ENCODE assay signal across 13 cellular contexts in the genomic region with DNA sequence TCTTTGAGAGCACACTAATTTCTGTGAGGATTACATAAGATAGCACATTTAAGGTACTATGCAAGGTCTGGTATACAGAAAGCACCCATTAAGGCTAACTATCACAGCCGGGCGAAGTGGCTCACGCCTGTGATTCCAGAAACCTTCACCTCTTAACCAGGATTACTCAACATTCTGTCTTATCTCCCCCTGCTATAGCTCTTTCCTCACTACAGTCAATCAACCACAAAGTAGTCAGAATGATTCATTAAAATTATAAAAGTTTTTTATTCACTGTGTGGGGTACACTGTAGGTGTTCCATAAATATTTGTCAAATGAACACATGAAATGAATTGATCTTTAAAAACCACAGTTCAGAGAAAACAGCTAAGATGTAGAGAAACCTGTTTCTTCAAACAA. TPM values are rescaled to one million over a fixed set of nuclear protein-coding genes. Genes with fewer than 3 reads are reported as not detected.
A peak's percentile ranks its signal among the peaks of the same experiment; 100 is the strongest.
DNase-seq lines count a peak whose midpoint lies in the region; ATAC-seq and TF ChIP-seq lines count a peak whose summit lies in the region.
"Had no signal": no experiment of that assay in that cellular context is flagged by ENCODE, and none has a peak within 500 bp of the region (broad histone marks: within the 10 kb centered on the region; RNA-seq: fewer than 3 reads in every experiment).

No MANE protein-coding gene starts in this region.

- no peaks in the 10 kb centered on the region for H3K4me1 ChIP-seq in tibial artery
- no peaks in the 10 kb centered on the region for H3K4me1 ChIP-seq in vagina

- POLR2A ChIA-PET in activated CD8-positive, alpha-beta T cell treated with anti-CD3 and anti-CD28 coated beads for 36 hours (lab: Charles Lee), result no interaction called here
- POLR2A ChIA-PET in activated CD8-positive, alpha-beta T cell treated with anti-CD3 and anti-CD28 coated beads, Interleukin-2, amount 10 ng/mL, durations not matched to agents 7 days and 5 days (lab: Charles Lee), result no interaction called here

- H3K27me3 ChIP-seq in tibial artery (no peaks in the 10 kb centered on the region), vagina (no peaks in the 10 kb centered on the region)

- H3K4me3 Mint-ChIP-seq in activated CD8-positive, alpha-beta T cell treated with anti-CD3 and anti-CD28 coated beads for 36 hours, result no peak overlapping the region
- H3K4me3 Mint-ChIP-seq in activated CD8-positive, alpha-beta T cell treated with anti-CD3 and anti-CD28 coated beads, Interleukin-2, amount 10 ng/mL, durations not matched to agents 7 days and 5 days, result no peak overlapping the region
- H3K4me3 Mint-ChIP-seq in activated T-cell treated with anti-CD3 and anti-CD28 coated beads, Interleukin-2, amount 50 U/mL, for 4 hours, result no peak overlapping the region
- H3K4me3 Mint-ChIP-seq: GM23338 had no signal

- no peaks in the 10 kb centered on the region for H3K9me3 ChIP-seq in tibial artery
- no peaks in the 10 kb centered on the region for H3K9me3 ChIP-seq in vagina

- H3K9me3 Mint-ChIP-seq in activated CD8-positive, alpha-beta T cell treated with anti-CD3 and anti-CD28 coated beads for 36 hours, result no peaks in the 10 kb centered on the region
- H3K9me3 Mint-ChIP-seq in activated CD8-positive, alpha-beta T cell treated with anti-CD3 and anti-CD28 coated beads, Interleukin-2, amount 10 ng/mL, durations not matched to agents 7 days and 5 days (ENCODE audit: insufficient read depth), result no peaks in the 10 kb centered on the region
- no peaks in the 10 kb centered on the region for H3K9me3 Mint-ChIP-seq in activated T-cell treated with anti-CD3 and anti-CD28 coated beads, Interleukin-2, amount 50 U/mL, for 4 hours
- H3K9me3 Mint-ChIP-seq: GM23338 had no signal

- CTCF ChIA-PET in activated CD8-positive, alpha-beta T cell treated with anti-CD3 and anti-CD28 coated beads for 36 hours (lab: Charles Lee), result interaction anchor here (0.8 to 2.4 kb wide), 2 partner anchors 13 to 14 kb away, joined by 3 to 7 read pairs; no protein-coding TSS in a partner anchor
- CTCF ChIA-PET in activated CD8-positive, alpha-beta T cell treated with anti-CD3 and anti-CD28 coated beads, Interleukin-2, amount 10 ng/mL, durations not matched to agents 7 days and 5 days (lab: Charles Lee), result interaction anchor here (0.6 to 1.4 kb wide), 3 partner anchors 15 to 186 kb away, joined by 3 to 4 read pairs (median 3); no protein-coding TSS in a partner anchor

- H3K36me3 ChIP-seq in tibial artery (peaks cover 71 to 85% (median 81%) of the 10 kb centered on the region in 3 donors), vagina (peaks cover 0 to 71% of the 10 kb centered on the region in 2 donors)

- no peak for TF ChIP-seq POLR2A in vagina (IDR thresholded peaks at IDR 0.05)

- H3K27me3 Mint-ChIP-seq in activated CD8-positive, alpha-beta T cell treated with anti-CD3 and anti-CD28 coated beads for 36 hours, result no peaks in the 10 kb centered on the region
- no peaks in the 10 kb centered on the region for H3K27me3 Mint-ChIP-seq in activated CD8-positive, alpha-beta T cell treated with anti-CD3 and anti-CD28 coated beads, Interleukin-2, amount 10 ng/mL, durations not matched to agents 7 days and 5 days (ENCODE audit: low read depth)
- H3K27me3 Mint-ChIP-seq in activated T-cell treated with anti-CD3 and anti-CD28 coated beads, Interleukin-2, amount 50 U/mL, for 4 hours (ENCODE audit: low read depth), result no peaks in the 10 kb centered on the region

- peak; percentile 77 for ATAC-seq in activated CD8-positive, alpha-beta T cell treated with anti-CD3 and anti-CD28 coated beads for 36 hours
- ATAC-seq in activated CD8-positive, alpha-beta T cell treated with anti-CD3 and anti-CD28 coated beads, Interleukin-2, amount 10 ng/mL, durations not matched to agents 7 days and 5 days, result no peak
- peak; percentile 80 to 93 for ATAC-seq in activated T-cell treated with anti-CD3 and anti-CD28 coated beads, Interleukin-2, amount 50 U/mL, for 4 hours
- ATAC-seq in HG02970 (IDR thresholded peaks at IDR 0.05; ENCODE audit: low FRiP score, unreplicated experiment), result no peak
- ATAC-seq: GM23338 had no signal

- peaks cover 11% of the 10 kb centered on the region for H3K4me1 Mint-ChIP-seq in activated CD8-positive, alpha-beta T cell treated with anti-CD3 and anti-CD28 coated beads for 36 hours (ENCODE audit: low read depth)
- H3K4me1 Mint-ChIP-seq in activated CD8-positive, alpha-beta T cell treated with anti-CD3 and anti-CD28 coated beads, Interleukin-2, amount 10 ng/mL, durations not matched to agents 7 days and 5 days (ENCODE audit: low read depth), result no peaks in the 10 kb centered on the region
- H3K4me1 Mint-ChIP-seq in activated T-cell treated with anti-CD3 and anti-CD28 coated beads, Interleukin-2, amount 50 U/mL, for 4 hours (ENCODE audit: low read depth), result peaks cover 18% of the 10 kb centered on the region
- H3K4me1 Mint-ChIP-seq: GM23338 had no signal

- H3K4me3 ChIP-seq in fibroblast of pulmonary artery (replicated peaks; ENCODE audit: low read depth, low read length), result no peak overlapping the region
- no peak overlapping the region for H3K4me3 ChIP-seq in tibial artery
- no peak overlapping the region for H3K4me3 ChIP-seq in vagina
- H3K4me3 ChIP-seq: GM23338 had no signal

- H3K27ac Mint-ChIP-seq in activated CD8-positive, alpha-beta T cell treated with anti-CD3 and anti-CD28 coated beads for 36 hours, result no peak overlapping the region
- H3K27ac Mint-ChIP-seq in activated CD8-positive, alpha-beta T cell treated with anti-CD3 and anti-CD28 coated beads, Interleukin-2, amount 10 ng/mL, durations not matched to agents 7 days and 5 days, result no peak overlapping the region
- H3K27ac Mint-ChIP-seq: GM23338 had no signal

- peak; percentile 19 for DNase-seq in activated CD8-positive, alpha-beta T cell treated with anti-CD3 and anti-CD28 coated beads for 36 hours
- DNase-seq in activated CD8-positive, alpha-beta T cell treated with anti-CD3 and anti-CD28 coated beads, Interleukin-2, amount 10 ng/mL, durations not matched to agents 7 days and 5 days, result no peak
- no peak for DNase-seq in activated T-cell treated with anti-CD3 and anti-CD28 coated beads, Interleukin-2, amount 50 U/mL, for 4 hours
- DNase-seq in fibroblast of pulmonary artery (ENCODE audit: low read depth), result peak; percentile 3
- DNase-seq in stimulated activated CD4-positive, alpha-beta T cell treated with anti-CD3 and anti-CD28 coated beads, Interleukin-4, amount 100 ng/mL, for 24 hours, result peak; percentile 19
- no peak for DNase-seq in tibial artery
- DNase-seq in vagina (ENCODE audit: extremely low spot score in 2 of 2), result no peak
- DNase-seq: KG1, NCI-H187, NCI-H748 treated with DMSO at 0.1 percent for 48 hours, SHP77 treated with DMSO at 0.1 percent for 48 hours had no signal

- H3K36me3 Mint-ChIP-seq in activated CD8-positive, alpha-beta T cell treated with anti-CD3 and anti-CD28 coated beads for 36 hours (ENCODE audit: low read depth), result peaks cover 47% of the 10 kb centered on the region
- peaks cover 60% of the 10 kb centered on the region for H3K36me3 Mint-ChIP-seq in activated CD8-positive, alpha-beta T cell treated with anti-CD3 and anti-CD28 coated beads, Interleukin-2, amount 10 ng/mL, durations not matched to agents 7 days and 5 days (ENCODE audit: low read depth)
- peaks cover 52% of the 10 kb centered on the region for H3K36me3 Mint-ChIP-seq in activated T-cell treated with anti-CD3 and anti-CD28 coated beads, Interleukin-2, amount 50 U/mL, for 4 hours (ENCODE audit: insufficient read depth)

- intact Hi-C loops in activated CD8-positive, alpha-beta T cell treated with anti-CD3 and anti-CD28 coated beads for 36 hours (cut with micrococcal nuclease), result no loop called here
- intact Hi-C loops in tibial artery (cut with DNase I; ENCODE audit: low total_unique reads) (no loop called here), vagina (cut with DNase I) (no loop called here)

- no peak overlapping the region for H3K27ac ChIP-seq in tibial artery
- H3K27ac ChIP-seq in vagina, result no peak overlapping the region

- TF ChIP-seq CTCF in activated CD8-positive, alpha-beta T cell treated with anti-CD3 and anti-CD28 coated beads for 36 hours (IDR thresholded peaks at IDR 0.05), result no peak
- TF ChIP-seq CTCF in fibroblast of pulmonary artery (IDR thresholded peaks at IDR 0.05; ENCODE audit: low read length, missing control alignments), result no peak
- TF ChIP-seq CTCF in tibial artery (IDR thresholded peaks at IDR 0.05), result no peak
- no peak for TF ChIP-seq CTCF in vagina (IDR thresholded peaks at IDR 0.05)

RNA-seq across cellular contexts. Expression of a gene that starts 48.7 kb away (rescaled TPM):
- total RNA-seq in activated CD8-positive, alpha-beta T cell treated with anti-CD3 and anti-CD28 coated beads for 36 hours, result 10 to 100 TPM; 52.0 to 52.8 TPM
- 10 to 100 TPM; 44.5 to 46.0 TPM for total RNA-seq in activated CD8-positive, alpha-beta T cell treated with anti-CD3 and anti-CD28 coated beads, Interleukin-2, amount 10 ng/mL, durations not matched to agents 7 days and 5 days
- total RNA-seq in activated T-cell treated with anti-CD3 and anti-CD28 coated beads, Interleukin-2, amount 50 U/mL, for 4 hours, result 10 to 100 TPM; 60.0 to 75.4 (median 63.9) TPM
- 81.5 TPM for total RNA-seq in vagina

Comparison
In these comparisons a context has a peak if more than half of its experiments do, and no peak if none do; other contexts are left out.
1. ATAC-seq: peak in activated CD8-positive, alpha-beta T cell treated with anti-CD3 and anti-CD28 coated beads for 36 hours (single experiment) and activated T-cell treated with anti-CD3 and anti-CD28 coated beads, Interleukin-2, amount 50 U/mL, for 4 hours (2 of 2); none in activated CD8-positive, alpha-beta T cell treated with anti-CD3 and anti-CD28 coated beads, Interleukin-2, amount 10 ng/mL, durations not matched to agents 7 days and 5 days (single experiment) and HG02970 (single experiment).
2. DNase-seq: peak in activated CD8-positive, alpha-beta T cell treated with anti-CD3 and anti-CD28 coated beads for 36 hours (single experiment), fibroblast of pulmonary artery (single experiment) and stimulated activated CD4-positive, alpha-beta T cell treated with anti-CD3 and anti-CD28 coated beads, Interleukin-4, amount 100 ng/mL, for 24 hours (single experiment); none in activated CD8-positive, alpha-beta T cell treated with anti-CD3 and anti-CD28 coated beads, Interleukin-2, amount 10 ng/mL, durations not matched to agents 7 days and 5 days (single experiment), activated T-cell treated with anti-CD3 and anti-CD28 coated beads, Interleukin-2, amount 50 U/mL, for 4 hours (single experiment), tibial artery (0 of 2) and vagina (0 of 2).